Comparison of ENCODE assay signal across 16 cellular contexts in genomic region chr2:120873958-120874357, GRCh38.
"Had no signal": no experiment of that assay in that cellular context is flagged by ENCODE, and none has a peak within 500 bp of the region (broad histone marks: within the 10 kb centered on the region; RNA-seq: fewer than 3 reads in every experiment).

No MANE protein-coding gene starts in this region.

- ATAC-seq: mucosa of descending colon; right lobe of liver; stimulated activated memory B cell treated with anti-CD40 and anti-IgM and Interleukin-4, amounts not matched to agents 10 μg/mL and 1 μg/mL and 100 μg/mL, for 72 hours had no signal

- H3K4me1 ChIP-seq: right lobe of liver had no signal

- H3K9me3 ChIP-seq: esophagus muscularis mucosa, mucosa of descending colon, psoas muscle, right lobe of liver had no signal

- H3K4me3 ChIP-seq: esophagus muscularis mucosa, mucosa of descending colon, psoas muscle, right lobe of liver, SK-N-MC had no signal

- DNase-seq: activated CD4-positive, alpha-beta T cell treated with anti-CD3 and anti-CD28 coated beads, Interleukin-2, amount 50 U/mL, for 48 hours; activated gamma-delta T cell treated with Interleukin-2 at 50 U/mL for 16 hours; activated T-cell treated with anti-CD3 and anti-CD28 coated beads for 4 hours; caudate nucleus; foreskin fibroblast; islet precursor cell; mesenchymal stem cell; naive B cell; stimulated activated CD4-positive, alpha-beta T cell treated with anti-CD3 and anti-CD28 coated beads, Interleukin-4, amount 100 ng/mL, for 4 hours; WERI-Rb-1 had no signal

- H3K27me3 ChIP-seq: esophagus muscularis mucosa, right lobe of liver had no signal

- H3K27ac ChIP-seq: esophagus muscularis mucosa, psoas muscle, right lobe of liver, SK-N-MC, WERI-Rb-1 had no signal

- H3K36me3 ChIP-seq: esophagus muscularis mucosa, right lobe of liver, WERI-Rb-1 had no signal
